Comparison of ENCODE assay signal across 8 cellular contexts in genomic region chr4:41693629-41694028, GRCh38. TPM values are rescaled to one million over a fixed set of nuclear protein-coding genes. Genes with fewer than 3 reads are reported as not detected.
A peak's percentile ranks its signal among the peaks of the same experiment; 100 is the strongest.
DNase-seq lines count a peak whose midpoint lies in the region; ATAC-seq, FAIRE-seq and TF ChIP-seq lines count a peak whose summit lies in the region.

No MANE protein-coding gene starts in this region.

- no peaks in the 10 kb centered on the region for H3F3A ChIP-seq in smooth muscle cell (ENCODE audit: low read depth)

- no peaks in the 10 kb centered on the region for H3K27me3 ChIP-seq in right atrium auricular region
- peaks cover 9 to 10% of the 10 kb centered on the region in 2 experiments for H3K27me3 ChIP-seq in endothelial cell of umbilical vein (ENCODE audit: control insufficient read depth in 2 of 2, insufficient read depth in 2 of 2, low read length in 2 of 2)
- peaks cover 3% of the 10 kb centered on the region for H3K27me3 ChIP-seq in smooth muscle cell (ENCODE audit: low read depth)

- dilution Hi-C loops in endothelial cell of umbilical vein (cut with MboI; ENCODE audit: extremely low pct_ligation_motif_present, low sequenced_read_pairs), result no loop called here

- H3K27ac ChIP-seq in right atrium auricular region (no peak overlapping the region), endothelial cell of umbilical vein (ENCODE audit: insufficient read depth, low read depth, low read length) (no peak overlapping the region), smooth muscle cell (ENCODE audit: low read depth) (no peak overlapping the region)

- peaks cover 33% of the 10 kb centered on the region for H3K36me3 ChIP-seq in right atrium auricular region
- H3K36me3 ChIP-seq in endothelial cell of umbilical vein (ENCODE audit: control insufficient read depth in 2 of 2, extremely low read depth in 1 of 2, insufficient read depth in 2 of 2, low read length in 2 of 2), result peaks cover 0 to 6% of the 10 kb centered on the region in 2 experiments
- no peaks in the 10 kb centered on the region for H3K36me3 ChIP-seq in smooth muscle cell (ENCODE audit: low read depth)

- CTCF ChIA-PET in endothelial cell of umbilical vein (lab: Charles Lee), result interaction anchor here (1.0 to 5.0 kb wide), 2 partner anchors 10 to 195 kb away, joined by 3 to 71 read pairs; no protein-coding TSS in a partner anchor

- no peak overlapping the region for H2AFZ ChIP-seq in endothelial cell of umbilical vein (ENCODE audit: low read depth, low read length)
- H2AFZ ChIP-seq in smooth muscle cell (ENCODE audit: low read depth), result no peak overlapping the region

- H3K9ac ChIP-seq in endothelial cell of umbilical vein (replicated peaks; ENCODE audit: extremely low read depth, insufficient read depth, low read length), result no peak overlapping the region
- H3K9ac ChIP-seq in smooth muscle cell (ENCODE audit: low read depth), result no peak overlapping the region

- no peaks in the 10 kb centered on the region for H3K4me1 ChIP-seq in right atrium auricular region
- H3K4me1 ChIP-seq in endothelial cell of umbilical vein (ENCODE audit: control insufficient read depth, extremely low read depth, insufficient read depth, low read length), result no peaks in the 10 kb centered on the region
- H3K4me1 ChIP-seq in smooth muscle cell (ENCODE audit: low read depth), result no peaks in the 10 kb centered on the region

- intact Hi-C loops in Right ventricle myocardium superior (cut with DNase I), result loop anchor here (5.0 to 10.0 kb wide), 2 partner anchors 121 to 194 kb away; no protein-coding TSS in a partner anchor
- intact Hi-C loops in endothelial cell of umbilical vein (cut with micrococcal nuclease), result loop anchor here (1.0 to 5.0 kb wide), 6 partner anchors 59 to 587 kb away; no protein-coding TSS in a partner anchor

- TF ChIP-seq POLR2A in endothelial cell of umbilical vein (IDR thresholded peaks at IDR 0.05; ENCODE audit: low read depth, low read length), result no peak

- H3K9me3 ChIP-seq in right atrium auricular region (no peaks in the 10 kb centered on the region), endothelial cell of umbilical vein (replicated peaks; ENCODE audit: control insufficient read depth, insufficient read depth, low read length) (no peaks in the 10 kb centered on the region), smooth muscle cell (replicated peaks; ENCODE audit: low read depth) (no peaks in the 10 kb centered on the region)

- 29% methylated on average over 2 of the region's 2 CpGs for WGBS in smooth muscle cell (ENCODE audit: low lambda C conversion rate)

- H3K4me2 ChIP-seq in endothelial cell of umbilical vein (ENCODE audit: insufficient read depth, low read length) (no peak overlapping the region), smooth muscle cell (no peak overlapping the region)

- peak; percentile 41 for ATAC-seq in Right ventricle myocardium superior (ENCODE audit: poor library complexity)
- no peak for ATAC-seq in HG03095 (IDR thresholded peaks at IDR 0.05; ENCODE audit: unreplicated experiment)

- BruUV-seq in endothelial cell of umbilical vein (replicated peaks; lab: Mats Ljungman, UMichigan), result no TSS peak

- H3K79me2 ChIP-seq in endothelial cell of umbilical vein (ENCODE audit: control insufficient read depth, insufficient read depth, low read length), result no peaks in the 10 kb centered on the region
- H3K79me2 ChIP-seq in smooth muscle cell (ENCODE audit: low read depth), result no peaks in the 10 kb centered on the region

- TF ChIP-seq CTCF in right atrium auricular region (IDR thresholded peaks at IDR 0.05), result peak in 1 of 2 donors; percentile 39
- TF ChIP-seq CTCF in endothelial cell of umbilical vein (IDR thresholded peaks at IDR 0.05; ENCODE audit: extremely low read depth in 1 of 2, insufficient read depth in 1 of 2, low read depth in 1 of 2, low read length in 2 of 2), result peak; percentile 33 to 40
- peak; percentile 55 for TF ChIP-seq CTCF in smooth muscle cell (IDR thresholded peaks at IDR 0.05; ENCODE audit: borderline replicate concordance, insufficient read depth, poor library complexity, severe bottlenecking)

- DNase-seq in Right ventricle myocardium superior (no peak), right atrium auricular region (ENCODE audit: low spot score) (no peak), NCI-H82 treated with DMSO at 0.1 percent for 48 hours (lab: John Stamatoyannopoulos, UW; ENCODE audit: unreplicated experiment) (peak; percentile 72), endothelial cell of umbilical vein (ENCODE audit: low read depth, low spot score) (peak; percentile 38), smooth muscle cell (lab: John Stamatoyannopoulos, UW; ENCODE audit: unreplicated experiment) (no peak), amygdala (lab: John Stamatoyannopoulos, UW) (no peak)
- DNase-seq in stimulated activated CD4-positive, alpha-beta T cell treated with anti-CD3 and anti-CD28 coated beads, Interleukin-1b, Interleukin-23, amount 100 ng/mL, for 48 hours, result no peak

- peak; percentile 74 for FAIRE-seq in endothelial cell of umbilical vein (lab: Jason Lieb, UNC)

- H3K4me3 ChIP-seq in right atrium auricular region (no peak overlapping the region), endothelial cell of umbilical vein (replicated peaks in 1 of 3; ENCODE audit: insufficient read depth in 1 of 3, low read depth in 1 of 3, low read length in 3 of 3) (no peak overlapping the region), smooth muscle cell (no peak overlapping the region)

- H4K20me1 ChIP-seq in endothelial cell of umbilical vein (replicated peaks; ENCODE audit: control insufficient read depth, extremely low read depth, insufficient read depth, low read length) (no peaks in the 10 kb centered on the region), smooth muscle cell (ENCODE audit: low read depth) (no peaks in the 10 kb centered on the region)

- no peaks in the 10 kb centered on the region for H3K9me1 ChIP-seq in endothelial cell of umbilical vein (replicated peaks; ENCODE audit: control insufficient read depth, extremely low read depth, insufficient read depth, low read length)

- POLR2A ChIA-PET in endothelial cell of umbilical vein (lab: Charles Lee), result no interaction called here

TF ChIP-seq in endothelial cell of umbilical vein, 7 proteins besides CTCF, POLR2A, EP300 and RAD21:
- TF ChIP-seq JUN (IDR thresholded peaks at IDR 0.05; ENCODE audit: borderline replicate concordance, insufficient read depth, insufficient read length, low read depth), result no peak
- no peak for TF ChIP-seq MAX (IDR thresholded peaks at IDR 0.05; ENCODE audit: insufficient read depth, insufficient read length)

RNA-seq across cellular contexts. Expression of gene PHOX2B, which starts 54.9 kb away (rescaled TPM):
- total RNA-seq in Right ventricle myocardium superior (not detected), right atrium auricular region (not detected), endothelial cell of umbilical vein (not detected in 2 replicates), smooth muscle cell (3.1 TPM in 1 of 2 replicates, not detected in the other)
- polyA plus RNA-seq in endothelial cell of umbilical vein (not detected in 2 replicates), smooth muscle cell (not detected in 2 replicates)
- polyA plus RNA-seq in endothelial cell of umbilical vein (2011; cell fraction: cytosol; rRNA removed), result not detected in 2 replicates
- not detected in 2 replicates for polyA plus RNA-seq in endothelial cell of umbilical vein (2011; cell fraction: nucleus; rRNA removed)
- polyA plus RNA-seq in endothelial cell of umbilical vein (2012), result not detected in 2 replicates
- not detected in 2 replicates for polyA minus RNA-seq in endothelial cell of umbilical vein
- not detected for polyA minus RNA-seq in endothelial cell of umbilical vein (2011; cell fraction: cytosol; rRNA and poly(A)+ RNA removed)
- polyA minus RNA-seq in endothelial cell of umbilical vein (2011; cell fraction: nucleus; rRNA and poly(A)+ RNA removed), result not detected in 2 replicates

Comparison
In these comparisons a context has a peak if more than half of its experiments do, and no peak if none do; other contexts are left out.
1. DNase-seq: peak in NCI-H82 treated with DMSO at 0.1 percent for 48 hours (single experiment) and endothelial cell of umbilical vein (single experiment); none in Right ventricle myocardium superior (single experiment), right atrium auricular region (single experiment), smooth muscle cell (single experiment), amygdala (0 of 56) and stimulated activated CD4-positive, alpha-beta T cell treated with anti-CD3 and anti-CD28 coated beads, Interleukin-1b, Interleukin-23, amount 100 ng/mL, for 48 hours (single experiment).